ENCODE assay signal across 11 cellular contexts in the genomic region with DNA sequence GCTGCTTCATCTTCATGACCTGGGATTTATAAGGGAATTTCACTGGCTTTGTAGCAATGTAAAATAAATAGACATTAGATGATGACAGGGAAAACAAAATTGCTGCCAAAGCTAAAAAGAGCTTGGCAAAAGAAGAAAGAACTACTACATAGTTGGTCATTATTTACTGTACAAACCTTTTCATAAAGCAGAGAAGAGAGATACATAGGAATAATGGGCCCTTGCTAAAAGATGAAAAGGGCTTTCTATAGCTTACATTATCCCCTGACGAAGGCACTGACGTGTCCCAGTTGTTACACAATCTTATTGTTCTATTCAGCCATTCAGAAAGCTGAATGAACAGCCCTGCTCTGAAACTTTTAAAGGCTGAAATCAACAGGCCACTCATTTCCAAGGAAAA. TPM values are rescaled to one million over a fixed set of nuclear protein-coding genes. Genes with fewer than 3 reads are reported as not detected.
DNase-seq lines count a peak whose midpoint lies in the region; ATAC-seq, FAIRE-seq and TF ChIP-seq lines count a peak whose summit lies in the region.
"Had no signal": no experiment of that assay in that cellular context is flagged by ENCODE, and none has a peak within 500 bp of the region (broad histone marks: within the 10 kb centered on the region; RNA-seq: fewer than 3 reads in every experiment).

No MANE protein-coding gene starts in this region.

- H3K27me3 ChIP-seq in esophagus muscularis mucosa (no peaks in the 10 kb centered on the region), osteoblast (ENCODE audit: insufficient read depth, low read length) (no peaks in the 10 kb centered on the region), H9 (ENCODE audit: insufficient read depth, low read length) (no peaks in the 10 kb centered on the region)

- TF ChIP-seq CTCF in D721Med (IDR thresholded peaks at IDR 0.05; ENCODE audit: insufficient read depth, missing control alignments) (no peak), esophagus muscularis mucosa (IDR thresholded peaks at IDR 0.05) (no peak), osteoblast (IDR thresholded peaks at IDR 0.05; ENCODE audit: extremely low read depth, low read depth, low read length) (no peak), CD14-positive monocyte (IDR thresholded peaks at IDR 0.05) (no peak), H9 (conservative IDR thresholded peaks at IDR 0.05) (no peak)

- H3K9me3 Mint-ChIP-seq in CD14-positive monocyte (peaks cover 0 to 3% (median 0%) of the 10 kb centered on the region in 7 donors), H9 (no peaks in the 10 kb centered on the region)

- H3K23me2 ChIP-seq in H9 (ENCODE audit: insufficient read length, low read depth, low read length, poor library complexity, severe bottlenecking) = no peaks in the 10 kb centered on the region

- no peak overlapping the region for H3K9ac ChIP-seq in H9 (ENCODE audit: extremely low read depth, insufficient read length, low read length)

- no peak overlapping the region for H3K14ac ChIP-seq in H9 (ENCODE audit: insufficient read depth, low read length)

- H4K91ac ChIP-seq in H9 (ENCODE audit: insufficient read length, low read depth, low read length) = no peak overlapping the region

- no peak overlapping the region for H3K23ac ChIP-seq in H9 (ENCODE audit: insufficient read length, low read depth, low read length)

- no peak overlapping the region for H2BK120ac ChIP-seq in H9 (ENCODE audit: low read depth, low read length, poor library complexity, severe bottlenecking)

- H3K18ac ChIP-seq in H9 (ENCODE audit: insufficient read length, low read depth, low read length) = no peak overlapping the region

- H3K27me3 Mint-ChIP-seq in CD14-positive monocyte (ENCODE audit: low read depth in 3 of 3) (peaks cover 8 to 20% (median 12%) of the 10 kb centered on the region in 3 donors), H9 (ENCODE audit: low read depth) (peaks cover 1% of the 10 kb centered on the region; the same call in 1 of the 2 replicates)

- H4K5ac ChIP-seq in H9 (ENCODE audit: insufficient read length, low read depth, low read length) = no peak overlapping the region

- no peak overlapping the region for H2BK20ac ChIP-seq in H9 (ENCODE audit: low read depth, low read length, poor library complexity, severe bottlenecking)

- DNase-seq in D721Med (ENCODE audit: insufficient read length, low spot score) (no peak), RPMI7951 (ENCODE audit: low read depth) (peak; percentile 45), esophagus muscularis mucosa (ENCODE audit: extremely low spot score) (no peak), osteoblast (ENCODE audit: insufficient read length, low spot score, missing footprints) (no peak), CD14-positive monocyte (ENCODE audit: low spot score) (no peak), Right ventricle myocardium superior (no peak), H9 (no peak)
- no peak for DNase-seq in stimulated activated CD4-positive, alpha-beta T cell treated with anti-CD3 and anti-CD28 coated beads, Interleukin-2, amount 100 ng/mL, for 48 hours
- DNase-seq: Calu3 had no signal

- H4K20me1 ChIP-seq in osteoblast (ENCODE audit: insufficient read depth, low read length) (no peaks in the 10 kb centered on the region), H9 (ENCODE audit: control insufficient read depth, insufficient read depth, insufficient read length) (no peaks in the 10 kb centered on the region)

- no peaks in the 10 kb centered on the region for H3K79me1 ChIP-seq in H9 (ENCODE audit: insufficient read depth, low read depth, low read length, poor library complexity, severe bottlenecking)

- H3K36me3 Mint-ChIP-seq in CD14-positive monocyte (no peaks in the 10 kb centered on the region), H9 (ENCODE audit: insufficient read depth in 1 of 3, low read depth in 3 of 3) (no peaks in the 10 kb centered on the region)

- no peak overlapping the region for H3K27ac Mint-ChIP-seq in CD14-positive monocyte
- peak overlapping the region in 1 of 3 experiments; percentile 91; a peak in 1 of 7 replicates for H3K27ac Mint-ChIP-seq in H9

- no peak for TF ChIP-seq EP300 in esophagus muscularis mucosa (IDR thresholded peaks at IDR 0.05)

- no peak for TF ChIP-seq POLR2A in esophagus muscularis mucosa (IDR thresholded peaks at IDR 0.05; ENCODE audit: low read depth)

- no peak overlapping the region for H3T11ph ChIP-seq in H9 (ENCODE audit: low read length)

- H3K79me2 ChIP-seq in osteoblast (ENCODE audit: insufficient read depth, low read length) (no peaks in the 10 kb centered on the region), H9 (ENCODE audit: insufficient read depth, low read length) (no peaks in the 10 kb centered on the region)

- intact Hi-C loops in esophagus muscularis mucosa (cut with DNase I) (no loop called here), CD14-positive monocyte (cut with micrococcal nuclease) (no loop called here), Right ventricle myocardium superior (cut with DNase I) (no loop called here)

- H3K4me3 ChIP-seq in esophagus muscularis mucosa = no peak overlapping the region
- H3K4me3 ChIP-seq in osteoblast (ENCODE audit: insufficient read depth, low read length) = no peak overlapping the region

- no peak overlapping the region for H2BK12ac ChIP-seq in H9 (ENCODE audit: insufficient read length, low read depth, low read length)

- H3K9me3 ChIP-seq in esophagus muscularis mucosa (no peaks in the 10 kb centered on the region), osteoblast (ENCODE audit: low read depth, low read length) (no peaks in the 10 kb centered on the region), H9 (ENCODE audit: control insufficient read depth, low read depth, low read length) (no peaks in the 10 kb centered on the region)

- H3K56ac ChIP-seq in H9 (ENCODE audit: insufficient read length, low read depth, low read length) = no peak overlapping the region

- ATAC-seq in Right ventricle myocardium superior (ENCODE audit: poor library complexity) = no peak

- H3K4ac ChIP-seq in H9 (ENCODE audit: low read depth, low read length) = no peak overlapping the region

- no peak overlapping the region for H2BK5ac ChIP-seq in H9 (ENCODE audit: insufficient read length, low read length)

- peak overlapping the region; percentile 5 for H3K4me2 ChIP-seq in osteoblast (ENCODE audit: insufficient read depth, low read length)
- no peak overlapping the region for H3K4me2 ChIP-seq in H9 (ENCODE audit: insufficient read depth, insufficient read length, low read length)

- FAIRE-seq in D721Med (lab: Jason Lieb, UNC) = peak; percentile 55
- FAIRE-seq: keratinocyte had no signal

- H2BK15ac ChIP-seq in H9 (ENCODE audit: low read depth, low read length) = no peak overlapping the region

- WGBS in esophagus muscularis mucosa = 37% methylated on average over 2 of the region's 2 CpGs
- no CpG with 5 or more reads among the region's 2 CpGs for WGBS in H9 (ENCODE audit: extremely low coverage, insufficient read length, low lambda C conversion rate)

- no peaks in the 10 kb centered on the region for H3K36me3 ChIP-seq in esophagus muscularis mucosa
- no peaks in the 10 kb centered on the region for H3K36me3 ChIP-seq in osteoblast (ENCODE audit: insufficient read depth, low read length)

- H3K27ac ChIP-seq in esophagus muscularis mucosa (replicated peaks in 1 of 4) (peak overlapping the region in 3 of 4 donors; percentile 27 to 58 (median 33)), osteoblast (ENCODE audit: low read depth, low read length) (peak overlapping the region; percentile 54), H9 (ENCODE audit: insufficient read length, low read depth, low read length) (no peak overlapping the region)

- H3K4me1 Mint-ChIP-seq in CD14-positive monocyte = no peaks in the 10 kb centered on the region
- H3K4me1 Mint-ChIP-seq in H9 = peaks cover 27 to 29% of the 10 kb centered on the region in 2 experiments

- no peak overlapping the region for H4K8ac ChIP-seq in H9 (replicated peaks; ENCODE audit: insufficient read length, low read depth, low read length)

- no peak overlapping the region for H3K4me3 Mint-ChIP-seq in CD14-positive monocyte
- no peak overlapping the region for H3K4me3 Mint-ChIP-seq in H9

- no peak overlapping the region for H2AK5ac ChIP-seq in H9 (ENCODE audit: insufficient read length, low read length)

- H2AFZ ChIP-seq in osteoblast (ENCODE audit: low read length) = no peak overlapping the region
- no peak overlapping the region for H2AFZ ChIP-seq in H9 (ENCODE audit: low read length)

- H3K4me1 ChIP-seq in esophagus muscularis mucosa (peaks cover 4 to 18% (median 14%) of the 10 kb centered on the region in 4 donors), osteoblast (ENCODE audit: insufficient read depth, low read length) (peaks cover 14% of the 10 kb centered on the region), H9 (ENCODE audit: insufficient read depth, low read length) (no peaks in the 10 kb centered on the region)

RNA-seq across cellular contexts. Expression of gene ZC3H11B, which starts 57.1 kb away (rescaled TPM):
- total RNA-seq in RPMI7951 (2014; rRNA removed; shearing (Covaris generic)) = 0.10 and 0.12 TPM in 2 replicates
- not detected for total RNA-seq in esophagus muscularis mucosa
- total RNA-seq in osteoblast = under 0.01 TPM in 2 replicates
- polyA plus RNA-seq in CD14-positive monocyte = under 1 TPM in 1 of 2 donors, not detected in 1; 0.09 TPM
- total RNA-seq in Right ventricle myocardium superior = 1.0 TPM
- total RNA-seq in H9 (2021) = 0.18 TPM in 1 of 2 replicates, not detected in the other
- total RNA-seq: Calu3; T-helper 2 cell treated with Interferon-gamma antibody and Interleukin-4, amounts not matched to agents 100 ng/mL and 5 ng/mL, for 36 hours had no signal
